Comparison of ENCODE assay signal across 8 cellular contexts in genomic region chr1:159936284-159936904, GRCh38. TPM values are rescaled to one million over a fixed set of nuclear protein-coding genes. Genes with fewer than 3 reads are reported as not detected.
DNase-seq lines count a peak whose midpoint lies in the region; ATAC-seq and TF ChIP-seq lines count a peak whose summit lies in the region.

No MANE protein-coding gene starts in this region.

- intact Hi-C loops in thyroid gland (cut with DNase I): loop anchor here (2.0 kb wide), 1 partner anchor 68 kb away; no protein-coding TSS in a partner anchor

- no peak overlapping the region for H3K23ac ChIP-seq in neuronal stem cell (ENCODE audit: low read depth, low read length, poor library complexity)

- TF ChIP-seq POLR2A in thyroid gland (IDR thresholded peaks at IDR 0.05): no peak

- peak overlapping the region; percentile 57 for H4K91ac ChIP-seq in neuronal stem cell (ENCODE audit: low read depth, low read length, poor library complexity)

- H2BK15ac ChIP-seq in neuronal stem cell (ENCODE audit: low read length): peak overlapping the region; percentile 38

- H3K36me3 ChIP-seq in DND-41 (ENCODE audit: insufficient read depth, low read length) (no peaks in the 10 kb centered on the region), neuronal stem cell (replicated peaks in 1 of 2; ENCODE audit: control insufficient read depth in 2 of 2, insufficient read depth in 2 of 2, low read length in 2 of 2) (peaks cover 18 to 36% of the 10 kb centered on the region in 2 donors), thyroid gland (no peaks in the 10 kb centered on the region)

- H3K27ac ChIP-seq in DND-41 (ENCODE audit: low read length): no peak overlapping the region
- H3K27ac ChIP-seq in neuronal stem cell (replicated peaks; ENCODE audit: low read length): no peak overlapping the region
- no peak overlapping the region for H3K27ac ChIP-seq in thyroid gland

- DNase-seq in DND-41: peak; percentile 73
- DNase-seq in OCI-M1 (lab: John Stamatoyannopoulos, UW): peak; percentile 87
- peak; percentile 93 to 96 for DNase-seq in activated T-cell treated with anti-CD3 and anti-CD28 coated beads, Interleukin-2, amount 50 U/mL, for 48 hours
- peak; percentile 56 for DNase-seq in fibroblast of mammary gland (ENCODE audit: low read depth)
- DNase-seq in neuronal stem cell (ENCODE audit: low spot score): peak; percentile 72
- peak; percentile 66 to 75 for DNase-seq in thyroid gland

- H3K9me3 ChIP-seq in DND-41 (ENCODE audit: insufficient read depth, low read length, severe bottlenecking): no peaks in the 10 kb centered on the region
- H3K9me3 ChIP-seq in neuronal stem cell (replicated peaks in 1 of 2; ENCODE audit: control insufficient read depth in 2 of 2, insufficient read depth in 1 of 2, low read depth in 1 of 2, low read length in 2 of 2): no peaks in the 10 kb centered on the region
- H3K9me3 ChIP-seq in thyroid gland: no peaks in the 10 kb centered on the region

- no peaks in the 10 kb centered on the region; the same call in 1 of the 2 replicates for H4K20me1 ChIP-seq in DND-41 (ENCODE audit: insufficient read depth, low read length)

- no peak overlapping the region for H3K4me2 ChIP-seq in DND-41 (ENCODE audit: insufficient read depth, low read length)
- no peak overlapping the region for H3K4me2 ChIP-seq in neuronal stem cell (ENCODE audit: insufficient read depth, low read length, poor library complexity, severe bottlenecking)

- peak overlapping the region; percentile 37 for H2BK120ac ChIP-seq in neuronal stem cell (ENCODE audit: low read depth, low read length)

- H3K4me3 ChIP-seq in DND-41 (ENCODE audit: low read depth in 1 of 2, low read length in 2 of 2): no peak overlapping the region
- H3K4me3 ChIP-seq in fibroblast of mammary gland (ENCODE audit: control insufficient read depth, low read depth, low read length): no peak overlapping the region
- H3K4me3 ChIP-seq in neuronal stem cell (ENCODE audit: low read length in 2 of 2): no peak overlapping the region
- no peak overlapping the region for H3K4me3 ChIP-seq in thyroid gland (replicated peaks in 1 of 3)

- peak overlapping the region; percentile 94 for H2AK5ac ChIP-seq in neuronal stem cell (ENCODE audit: low read depth, low read length)

- peak overlapping the region; percentile 91 for H3K18ac ChIP-seq in neuronal stem cell (ENCODE audit: low read length)

- H3K4me1 ChIP-seq in DND-41 (ENCODE audit: insufficient read depth, low read length) (no peaks in the 10 kb centered on the region), neuronal stem cell (ENCODE audit: control insufficient read depth in 2 of 2, insufficient read depth in 1 of 2, low read depth in 1 of 2, low read length in 2 of 2) (peaks cover 20 to 30% of the 10 kb centered on the region in 2 donors), thyroid gland (peaks cover 0 to 14% of the 10 kb centered on the region in 2 donors)

- WGBS in neuronal stem cell (ENCODE audit: extremely low coverage in 2 of 2, insufficient read length in 2 of 2, insufficient replicate concordance in 1 of 2), 2 donors: no CpG with 5 or more reads among the region's 15 CpGs
- WGBS in thyroid gland, 2 donors: 35 to 38% methylated on average over 14 to 15 of the region's 15 CpGs

- H3K79me2 ChIP-seq in DND-41 (ENCODE audit: insufficient read depth, low read length): no peaks in the 10 kb centered on the region

- peaks cover 10% of the 10 kb centered on the region for H3K27me3 ChIP-seq in DND-41 (ENCODE audit: insufficient read depth, low read length, poor library complexity)
- H3K27me3 ChIP-seq in neuronal stem cell (ENCODE audit: control insufficient read depth in 3 of 3, insufficient read depth in 3 of 3, low read depth in 1 of 3, low read length in 3 of 3): peaks cover 0 to 2% (median 0%) of the 10 kb centered on the region in 3 experiments
- no peaks in the 10 kb centered on the region for H3K27me3 ChIP-seq in thyroid gland

- no peak overlapping the region for H3K9ac ChIP-seq in DND-41 (ENCODE audit: low read depth, low read length)
- H3K9ac ChIP-seq in neuronal stem cell (ENCODE audit: low read depth, low read length, poor library complexity): peak overlapping the region; percentile 15

- H2AFZ ChIP-seq in DND-41 (ENCODE audit: low read depth, low read length) (no peak overlapping the region), neuronal stem cell (ENCODE audit: low read length) (peak overlapping the region; percentile 78)

- peak overlapping the region; percentile 44 for H2BK5ac ChIP-seq in neuronal stem cell (ENCODE audit: low read length)

- H3K14ac ChIP-seq in neuronal stem cell (ENCODE audit: low read length): peak overlapping the region; percentile 58

- no peaks in the 10 kb centered on the region for H3K79me1 ChIP-seq in neuronal stem cell (ENCODE audit: low read depth, low read length)

- TF ChIP-seq CTCF in DND-41 (IDR thresholded peaks at IDR 0.05; ENCODE audit: borderline replicate concordance, extremely low read depth, low read length, poor library complexity, severe bottlenecking) (peak; percentile 98), fibroblast of mammary gland (conservative IDR thresholded peaks at IDR 0.05; ENCODE audit: control insufficient read depth, insufficient read depth, low read depth, low read length) (peak; percentile 97), thyroid gland (IDR thresholded peaks at IDR 0.05) (peak; percentile 82 to 97 (median 97))

- ATAC-seq in DND-41 (ENCODE audit: insufficient read depth, low read depth) (peak; percentile 88), HG03354 (IDR thresholded peaks at IDR 0.05; ENCODE audit: poor library complexity, severe bottlenecking, unreplicated experiment) (peak; percentile 54), HG03135 (IDR thresholded peaks at IDR 0.05; ENCODE audit: unreplicated experiment) (no peak)

- H3K4ac ChIP-seq in neuronal stem cell (ENCODE audit: low read length): no peak overlapping the region

- H4K8ac ChIP-seq in neuronal stem cell (ENCODE audit: low read depth, low read length): peak overlapping the region; percentile 94

- H2BK12ac ChIP-seq in neuronal stem cell (ENCODE audit: low read length): peak overlapping the region; percentile 69

RNA-seq across cellular contexts. Expression of gene IGSF9, which starts 9.0 kb away (rescaled TPM):
- 11.6 TPM for polyA plus RNA-seq in neuronal stem cell (2013, experiment 1 of 2)
- polyA plus RNA-seq in neuronal stem cell (2013, experiment 2 of 2): 11.4 TPM
- 1 to 10 TPM in 3 of 4 donors, under 1 TPM in 1; 0.71 to 1.9 (median 1.4) TPM for total RNA-seq in thyroid gland

RNA-seq across cellular contexts. Expression of gene TAGLN2, which starts 11.1 kb away (rescaled TPM):
- 27.0 TPM for polyA plus RNA-seq in neuronal stem cell (2013, experiment 1 of 2)
- polyA plus RNA-seq in neuronal stem cell (2013, experiment 2 of 2): 26.7 TPM
- total RNA-seq in thyroid gland: 100 to 1,000 TPM; 104 to 170 (median 151) TPM

RNA-seq across cellular contexts. Expression of gene SLAMF9, which starts 17.6 kb away (rescaled TPM):
- polyA plus RNA-seq in neuronal stem cell (2013, experiment 1 of 2): not detected
- polyA plus RNA-seq in neuronal stem cell (2013, experiment 2 of 2): not detected
- total RNA-seq in thyroid gland: not detected

RNA-seq across cellular contexts. Expression of gene CFAP45, which starts 36.4 kb away (rescaled TPM):
- polyA plus RNA-seq in neuronal stem cell (2013, experiment 1 of 2): 0.32 TPM
- 0.47 TPM for polyA plus RNA-seq in neuronal stem cell (2013, experiment 2 of 2)
- under 1 TPM in 2 of 4 donors, not detected in 2; 0.56 to 0.94 TPM for total RNA-seq in thyroid gland
